ENCODE assay signal across 13 cellular contexts in the genomic region with DNA sequence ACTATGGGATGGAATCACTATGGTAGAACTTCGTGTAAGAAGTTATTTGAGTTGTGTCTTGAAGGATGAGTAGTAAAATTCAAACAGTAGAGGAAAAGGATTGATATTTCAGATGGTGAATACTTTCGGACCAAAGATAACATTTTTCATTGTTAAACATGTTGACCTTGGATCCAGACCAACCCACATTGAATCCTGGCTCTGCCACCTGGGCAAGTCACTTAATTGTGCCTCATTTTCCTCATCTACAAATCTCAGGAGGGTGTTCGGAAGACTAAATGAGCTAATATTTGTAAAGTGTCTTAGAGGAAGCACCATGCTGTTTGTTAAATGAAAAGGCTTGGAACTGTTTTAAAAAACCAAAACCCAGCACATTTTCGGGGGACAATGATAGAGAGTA. TPM values are rescaled to one million over a fixed set of nuclear protein-coding genes. Genes with fewer than 3 reads are reported as not detected.
DNase-seq lines count a peak whose midpoint lies in the region; ATAC-seq, FAIRE-seq and TF ChIP-seq lines count a peak whose summit lies in the region.
"Had no signal": no experiment of that assay in that cellular context is flagged by ENCODE, and none has a peak within 500 bp of the region (broad histone marks: within the 10 kb centered on the region; RNA-seq: fewer than 3 reads in every experiment).

No MANE protein-coding gene starts in this region.

- H3K9me2 ChIP-seq in GM23338 (ENCODE audit: insufficient read depth) = no peaks in the 10 kb centered on the region

- WGBS in A549 (ENCODE audit: missing lambda C conversion rate) = 52% methylated on average over 4 of the region's 4 CpGs

- peak overlapping the region; percentile 94 for H3K4me3 Mint-ChIP-seq in GM23338
- H3K4me3 Mint-ChIP-seq in activated CD8-positive, alpha-beta T cell treated with anti-CD3 and anti-CD28 coated beads for 36 hours = peak overlapping the region; percentile 92

- TF ChIP-seq CTCF in A549 (IDR thresholded peaks at IDR 0.05) (no peak), GM23338 (conservative IDR thresholded peaks at IDR 0.05; ENCODE audit: low read depth in 2 of 2) (no peak)
- TF ChIP-seq CTCF in activated CD8-positive, alpha-beta T cell treated with anti-CD3 and anti-CD28 coated beads for 36 hours (IDR thresholded peaks at IDR 0.05) = no peak

- POLR2A ChIA-PET in A549 (lab: Yijun Ruan, JAX) = no interaction called here
- POLR2A ChIA-PET in activated CD8-positive, alpha-beta T cell treated with anti-CD3 and anti-CD28 coated beads for 36 hours (lab: Charles Lee) = interaction anchor here (0.6 to 1.0 kb wide), 2 partner anchors 44 to 85 kb away, joined by 3 read pairs; no protein-coding TSS in a partner anchor

- H3K4me3 ChIP-seq in A549 (peak overlapping the region; percentile 73; the same call in 2 of the 3 replicates), GM23338 (peak overlapping the region; percentile 84), iPS-18a (ENCODE audit: low read length) (peak overlapping the region; percentile 85)

- no peak for TF ChIP-seq EP300 in A549 (IDR thresholded peaks at IDR 0.05)

- ATAC-seq in A549 = no peak
- no peak for ATAC-seq in GM23338
- ATAC-seq in activated CD8-positive, alpha-beta T cell treated with anti-CD3 and anti-CD28 coated beads for 36 hours = no peak
- no peak for ATAC-seq in HG03139 (IDR thresholded peaks at IDR 0.05; ENCODE audit: unreplicated experiment)

- H3K9me3 ChIP-seq in A549 (no peaks in the 10 kb centered on the region), iPS-18a (ENCODE audit: control insufficient read depth, low read depth, low read length) (peaks cover 6% of the 10 kb centered on the region)
- H3K9me3 ChIP-seq: tibial nerve had no signal

- no peak for FAIRE-seq in A549 (lab: Jason Lieb, UNC)

- no peaks in the 10 kb centered on the region; the same call in 1 of the 3 replicates for H3K36me3 Mint-ChIP-seq in GM23338 (ENCODE audit: low read depth)
- H3K36me3 Mint-ChIP-seq in activated CD8-positive, alpha-beta T cell treated with anti-CD3 and anti-CD28 coated beads for 36 hours (ENCODE audit: low read depth) = peaks cover 2% of the 10 kb centered on the region

- no peaks in the 10 kb centered on the region for H3K36me3 ChIP-seq in GM23338 (ENCODE audit: insufficient read depth)
- no peaks in the 10 kb centered on the region for H3K36me3 ChIP-seq in iPS-18a (ENCODE audit: control insufficient read depth, low read depth, low read length)
- H3K36me3 ChIP-seq: tibial nerve had no signal

- H3K79me2 ChIP-seq in GM23338 (replicated peaks; ENCODE audit: insufficient read depth) = peaks cover 28% of the 10 kb centered on the region
- H3K79me2 ChIP-seq: parathyroid adenoma had no signal

- H4K20me1 ChIP-seq in GM23338 (replicated peaks; ENCODE audit: insufficient read depth) = no peaks in the 10 kb centered on the region

- H3K9me3 Mint-ChIP-seq in GM23338 = no peaks in the 10 kb centered on the region; the same call in 2 of the 3 replicates
- H3K9me3 Mint-ChIP-seq in activated CD8-positive, alpha-beta T cell treated with anti-CD3 and anti-CD28 coated beads for 36 hours = no peaks in the 10 kb centered on the region

- H2AFZ ChIP-seq in GM23338 = no peak overlapping the region

- no peak for TF ChIP-seq RAD21 in A549 (conservative IDR thresholded peaks at IDR 0.05 in 1 of 2, IDR thresholded peaks at IDR 0.05 in 1 of 2)

- H3K27me3 ChIP-seq in GM23338 (ENCODE audit: insufficient read depth) (peaks cover 3% of the 10 kb centered on the region; the same call in 1 of the 2 replicates), iPS-18a (ENCODE audit: control insufficient read depth, insufficient read depth, low read length) (no peaks in the 10 kb centered on the region)
- H3K27me3 ChIP-seq: tibial nerve had no signal

- H3K27ac ChIP-seq in A549 (peak overlapping the region in 1 of 2 experiments; percentile 96; a peak in 1 of 6 replicates), GM23338 (ENCODE audit: low read depth) (no peak overlapping the region), iPS-18a (ENCODE audit: low read length) (no peak overlapping the region)

- TF ChIP-seq POLR2A in A549 (IDR thresholded peaks at IDR 0.05; ENCODE audit: low read length) = no peak

- DNase-seq in A549 (ENCODE audit: low read depth in 1 of 2, low spot score in 1 of 2) (no peak), GM23338 (ENCODE audit: low spot score) (no peak), COR-L47 (lab: John Stamatoyannopoulos, UW) (no peak)
- DNase-seq in activated CD8-positive, alpha-beta T cell treated with anti-CD3 and anti-CD28 coated beads for 36 hours = no peak
- DNase-seq in stimulated activated CD8-positive, alpha-beta memory T cell treated with anti-CD3 and anti-CD28 coated beads, Interleukin-4, amount 100 ng/mL, for 48 hours = no peak
- DNase-seq in stimulated activated CD4-positive, alpha-beta T cell treated with anti-CD3 and anti-CD28 coated beads, Interleukin-4, amount 100 ng/mL, for 4 hours = no peak
- DNase-seq: GDM1, H7, T1000 had no signal

- H3K27me3 Mint-ChIP-seq in GM23338 (ENCODE audit: insufficient read depth, low read depth, poor library complexity) = peaks cover 1% of the 10 kb centered on the region
- H3K27me3 Mint-ChIP-seq in activated CD8-positive, alpha-beta T cell treated with anti-CD3 and anti-CD28 coated beads for 36 hours = no peaks in the 10 kb centered on the region

- H3F3A ChIP-seq in GM23338 (replicated peaks; ENCODE audit: low read depth) = no peaks in the 10 kb centered on the region

- intact Hi-C loops in activated CD8-positive, alpha-beta T cell treated with anti-CD3 and anti-CD28 coated beads for 36 hours (cut with micrococcal nuclease) = no loop called here

- H3K4me1 Mint-ChIP-seq in GM23338 = peaks cover 15% of the 10 kb centered on the region; the same call in 2 of the 3 replicates
- H3K4me1 Mint-ChIP-seq in activated CD8-positive, alpha-beta T cell treated with anti-CD3 and anti-CD28 coated beads for 36 hours (ENCODE audit: low read depth) = peaks cover 33% of the 10 kb centered on the region

- no peak overlapping the region for H3K9ac ChIP-seq in iPS-18a (ENCODE audit: low read length)
- H3K9ac ChIP-seq: parathyroid adenoma had no signal

- H3K4me1 ChIP-seq in A549 (peaks cover 26% of the 10 kb centered on the region), GM23338 (ENCODE audit: insufficient read depth) (peaks cover 12% of the 10 kb centered on the region), iPS-18a (ENCODE audit: control insufficient read depth, low read depth, low read length) (peaks cover 9% of the 10 kb centered on the region)

- H3K4me2 ChIP-seq in A549 = peak overlapping the region; percentile 86
- H3K4me2 ChIP-seq in GM23338 = peak overlapping the region; percentile 92

- CTCF ChIA-PET in A549 (lab: Yijun Ruan, JAX) = no interaction called here
- CTCF ChIA-PET in activated CD8-positive, alpha-beta T cell treated with anti-CD3 and anti-CD28 coated beads for 36 hours (lab: Charles Lee) = interaction anchor here (0.7 kb wide), 1 partner anchor 25 kb away, joined by 3 read pairs; no protein-coding TSS in a partner anchor

- H3K27ac Mint-ChIP-seq in GM23338 = no peak overlapping the region
- H3K27ac Mint-ChIP-seq in activated CD8-positive, alpha-beta T cell treated with anti-CD3 and anti-CD28 coated beads for 36 hours = peak overlapping the region; percentile 96

RNA-seq across cellular contexts. Expression of a gene that starts 1.4 kb away (rescaled TPM):
- polyA plus RNA-seq in A549 (2011; rRNA removed) (76.9 and 103 TPM in 2 replicates), A549 (2017; fragmentation: RNase III; extraction: RNeasy Plus Mini Kit Qiagen cat#74134 plus additional on column Dnase treatment) (84.3 to 90.2 TPM (median 86.8 TPM) in 3 replicates), GM23338 (2016; fragmentation: Nextera tagmentation; extraction: Ambion mirVana) (47.3 and 49.3 TPM in 2 replicates)
- 63.7 and 67.6 TPM in 2 replicates for polyA plus RNA-seq in A549 (2012; cell fraction: cytosol; rRNA removed)
- 31.7 and 57.8 TPM in 2 replicates for polyA plus RNA-seq in A549 (2012; cell fraction: nucleus; rRNA removed)
- polyA minus RNA-seq in A549 (2011; rRNA and poly(A)+ RNA removed) = 38.4 and 42.2 TPM in 2 replicates
- 29.6 and 42.2 TPM in 2 replicates for total RNA-seq in GM23338 (2014; rRNA removed; shearing (Covaris generic))
- 10 to 100 TPM; 51.5 to 54.3 TPM for total RNA-seq in activated CD8-positive, alpha-beta T cell treated with anti-CD3 and anti-CD28 coated beads for 36 hours

RNA-seq across cellular contexts. Expression of a gene that starts 4.7 kb away (rescaled TPM):
- 0.31 and 0.50 TPM in 2 replicates for polyA plus RNA-seq in A549 (2011; rRNA removed)
- polyA plus RNA-seq in A549 (2012; cell fraction: cytosol; rRNA removed) = 0.21 and 0.25 TPM in 2 replicates
- polyA plus RNA-seq in A549 (2012; cell fraction: nucleus; rRNA removed) = 0.22 TPM in 1 of 2 replicates, not detected in the other
- 0.09 to 0.32 TPM (median 0.12 TPM) in 3 replicates for polyA plus RNA-seq in A549 (2017; fragmentation: RNase III; extraction: RNeasy Plus Mini Kit Qiagen cat#74134 plus additional on column Dnase treatment)
- polyA minus RNA-seq in A549 (2011; rRNA and poly(A)+ RNA removed) = 0.74 TPM in 1 of 2 replicates, not detected in the other
- total RNA-seq in GM23338 (2014; rRNA removed; shearing (Covaris generic)) = 4.9 and 6.5 TPM in 2 replicates
- 4.7 and 5.5 TPM in 2 replicates for polyA plus RNA-seq in GM23338 (2016; fragmentation: Nextera tagmentation; extraction: Ambion mirVana)
- total RNA-seq in activated CD8-positive, alpha-beta T cell treated with anti-CD3 and anti-CD28 coated beads for 36 hours = 10 to 100 TPM; 28.2 to 28.8 TPM
- total RNA-seq: H7 had no signal

RNA-seq across cellular contexts. Expression of a gene that starts 56.7 kb away (rescaled TPM):
- 18.0 and 18.4 TPM in 2 replicates for polyA plus RNA-seq in A549 (2011; rRNA removed)
- polyA plus RNA-seq in A549 (2012; cell fraction: cytosol; rRNA removed) = 14.9 and 20.4 TPM in 2 replicates
- 20.2 and 21.8 TPM in 2 replicates for polyA plus RNA-seq in A549 (2012; cell fraction: nucleus; rRNA removed)
- polyA plus RNA-seq in A549 (2017; fragmentation: RNase III; extraction: RNeasy Plus Mini Kit Qiagen cat#74134 plus additional on column Dnase treatment) = 16.0 to 17.0 TPM (median 16.8 TPM) in 3 replicates
- 27.6 and 32.8 TPM in 2 replicates for polyA minus RNA-seq in A549 (2011; rRNA and poly(A)+ RNA removed)
- total RNA-seq in GM23338 (2014; rRNA removed; shearing (Covaris generic)) = 1.6 and 1.8 TPM in 2 replicates
- 0.42 and 0.50 TPM in 2 replicates for polyA plus RNA-seq in GM23338 (2016; fragmentation: Nextera tagmentation; extraction: Ambion mirVana)
- 10 to 100 TPM; 17.5 TPM for total RNA-seq in activated CD8-positive, alpha-beta T cell treated with anti-CD3 and anti-CD28 coated beads for 36 hours
